ENCODE assay signal across 1 cellular context in the genomic region with DNA sequence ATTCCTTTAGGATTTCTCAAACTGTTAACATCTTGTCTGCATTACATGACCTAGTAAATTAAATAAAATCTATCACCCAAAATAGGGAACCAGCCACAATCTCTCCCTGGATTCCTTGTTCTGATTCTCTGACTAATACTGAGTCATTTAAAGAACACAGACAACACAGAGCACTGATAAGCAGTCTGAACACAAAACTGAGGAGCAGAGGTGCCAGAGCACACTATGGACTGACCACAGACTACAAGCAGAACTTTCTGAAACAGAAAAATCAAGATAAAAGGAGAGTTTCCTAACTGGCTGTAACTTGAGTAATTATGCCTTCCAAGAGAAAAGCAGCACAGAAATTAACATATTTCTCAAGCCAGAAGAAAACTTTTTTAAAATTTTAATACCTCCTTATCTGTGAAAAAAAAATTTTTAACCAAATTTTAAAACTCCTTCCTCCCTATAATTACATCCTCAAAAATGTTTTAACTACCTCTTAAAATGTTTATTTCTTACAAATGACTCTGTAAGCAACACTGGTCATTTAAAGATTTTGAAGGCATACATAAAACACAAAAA.
A peak's percentile ranks its signal among the peaks of the same experiment; 100 is the strongest.
TF ChIP-seq lines count a peak whose summit lies in the region.

No MANE protein-coding gene starts in this region.

TF ChIP-seq in K562, 482 proteins besides CTCF, POLR2A, EP300 and RAD21 (continued from another document and continues in another):
- TF ChIP-seq, protein P1, sequence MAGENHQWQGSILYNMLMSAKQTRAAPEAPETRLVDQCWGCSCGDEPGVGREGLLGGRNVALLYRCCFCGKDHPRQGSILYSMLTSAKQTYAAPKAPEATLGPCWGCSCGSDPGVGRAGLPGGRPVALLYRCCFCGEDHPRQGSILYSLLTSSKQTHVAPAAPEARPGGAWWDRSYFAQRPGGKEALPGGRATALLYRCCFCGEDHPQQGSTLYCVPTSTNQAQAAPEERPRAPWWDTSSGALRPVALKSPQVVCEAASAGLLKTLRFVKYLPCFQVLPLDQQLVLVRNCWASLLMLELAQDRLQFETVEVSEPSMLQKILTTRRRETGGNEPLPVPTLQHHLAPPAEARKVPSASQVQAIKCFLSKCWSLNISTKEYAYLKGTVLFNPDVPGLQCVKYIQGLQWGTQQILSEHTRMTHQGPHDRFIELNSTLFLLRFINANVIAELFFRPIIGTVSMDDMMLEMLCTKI (IDR thresholded peaks at IDR 0.05; ENCODE audit: partially characterized antibody) = no peak
- TF ChIP-seq HSF4 (CRISPR knock-in tag; IDR thresholded peaks at IDR 0.05; ENCODE audit: borderline replicate concordance) (no peak), LEF1 (IDR thresholded peaks at IDR 0.05) (no peak), RCOR1 (IDR thresholded peaks at IDR 0.05; ENCODE audit: borderline replicate concordance in 1 of 2, low read depth in 2 of 2, low read length in 2 of 2) (peak; percentile 90 to 99), PHB (CRISPR knock-in tag; IDR thresholded peaks at IDR 0.05) (no peak), HNRNPH1 (optimal IDR thresholded peaks at IDR 0.05; ENCODE audit: low read depth, low read length) (no peak), SMAD4 (CRISPR knock-in tag; conservative IDR thresholded peaks at IDR 0.05) (peak; percentile 94), SNIP1 (IDR thresholded peaks at IDR 0.05; ENCODE audit: low read depth) (no peak), MED1 (CRISPR knock-in tag; IDR thresholded peaks at IDR 0.05; ENCODE audit: borderline replicate concordance) (no peak), CCAR2 (IDR thresholded peaks at IDR 0.05; ENCODE audit: low read depth, low read length) (no peak), SIN3A (IDR thresholded peaks at IDR 0.05; ENCODE audit: borderline replicate concordance in 2 of 2, control insufficient read depth in 1 of 2, low read depth in 2 of 2, low read length in 2 of 2) (no peak), PML (IDR thresholded peaks at IDR 0.05; ENCODE audit: low read length) (peak; percentile 64), ZNF134 (CRISPR knock-in tag; conservative IDR thresholded peaks at IDR 0.05) (no peak), WHSC1 (IDR thresholded peaks at IDR 0.05; ENCODE audit: low read length) (no peak), CBFA2T2 (conservative IDR thresholded peaks at IDR 0.05) (peak; percentile 78), TAF9B (IDR thresholded peaks at IDR 0.05; ENCODE audit: partially characterized antibody) (no peak), ZNF384 (IDR thresholded peaks at IDR 0.05; ENCODE audit: low read depth, low read length) (no peak), DACH1 (IDR thresholded peaks at IDR 0.05; ENCODE audit: partially characterized antibody) (peak; percentile 24), YY1 (IDR thresholded peaks at IDR 0.05; ENCODE audit: borderline replicate concordance in 1 of 3, control insufficient read depth in 1 of 3, extremely low read depth in 1 of 3, insufficient read depth in 3 of 3, insufficient read length in 1 of 3, insufficient replicate concordance in 2 of 3, low read depth in 1 of 3, low read length in 2 of 3) (no peak), MTA1 (IDR thresholded peaks at IDR 0.05; ENCODE audit: borderline replicate concordance) (no peak), TOE1 (IDR thresholded peaks at IDR 0.05; ENCODE audit: borderline replicate concordance) (no peak), TOE1 (CRISPR knock-in tag; IDR thresholded peaks at IDR 0.05; ENCODE audit: borderline replicate concordance, low read depth) (no peak), ZNF311 (CRISPR knock-in tag; IDR thresholded peaks at IDR 0.05) (no peak), ZNF408 (CRISPR knock-in tag; IDR thresholded peaks at IDR 0.05; ENCODE audit: low read depth) (no peak), CCNT2 (IDR thresholded peaks at IDR 0.05; ENCODE audit: borderline replicate concordance, extremely low read depth, insufficient read length, low read depth, low read length) (peak; percentile 38), ZFP36 (IDR thresholded peaks at IDR 0.05; ENCODE audit: low read depth, low read length, partially characterized antibody) (no peak), ZNF165 (CRISPR knock-in tag; IDR thresholded peaks at IDR 0.05; ENCODE audit: borderline replicate concordance) (no peak), NCOA4 (IDR thresholded peaks at IDR 0.05; ENCODE audit: partially characterized antibody) (no peak)
- TF ChIP-seq, protein P2, sequence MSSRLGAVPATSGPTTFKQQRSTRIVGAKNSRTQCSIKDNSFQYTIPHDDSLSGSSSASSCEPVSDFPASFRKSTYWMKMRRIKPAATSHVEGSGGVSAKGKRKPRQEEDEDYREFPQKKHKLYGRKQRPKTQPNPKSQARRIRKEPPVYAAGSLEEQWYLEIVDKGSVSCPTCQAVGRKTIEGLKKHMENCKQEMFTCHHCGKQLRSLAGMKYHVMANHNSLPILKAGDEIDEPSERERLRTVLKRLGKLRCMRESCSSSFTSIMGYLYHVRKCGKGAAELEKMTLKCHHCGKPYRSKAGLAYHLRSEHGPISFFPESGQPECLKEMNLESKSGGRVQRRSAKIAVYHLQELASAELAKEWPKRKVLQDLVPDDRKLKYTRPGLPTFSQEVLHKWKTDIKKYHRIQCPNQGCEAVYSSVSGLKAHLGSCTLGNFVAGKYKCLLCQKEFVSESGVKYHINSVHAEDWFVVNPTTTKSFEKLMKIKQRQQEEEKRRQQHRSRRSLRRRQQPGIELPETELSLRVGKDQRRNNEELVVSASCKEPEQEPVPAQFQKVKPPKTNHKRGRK (tag; IDR thresholded peaks at IDR 0.05) = no peak
- TF ChIP-seq, protein P3, sequence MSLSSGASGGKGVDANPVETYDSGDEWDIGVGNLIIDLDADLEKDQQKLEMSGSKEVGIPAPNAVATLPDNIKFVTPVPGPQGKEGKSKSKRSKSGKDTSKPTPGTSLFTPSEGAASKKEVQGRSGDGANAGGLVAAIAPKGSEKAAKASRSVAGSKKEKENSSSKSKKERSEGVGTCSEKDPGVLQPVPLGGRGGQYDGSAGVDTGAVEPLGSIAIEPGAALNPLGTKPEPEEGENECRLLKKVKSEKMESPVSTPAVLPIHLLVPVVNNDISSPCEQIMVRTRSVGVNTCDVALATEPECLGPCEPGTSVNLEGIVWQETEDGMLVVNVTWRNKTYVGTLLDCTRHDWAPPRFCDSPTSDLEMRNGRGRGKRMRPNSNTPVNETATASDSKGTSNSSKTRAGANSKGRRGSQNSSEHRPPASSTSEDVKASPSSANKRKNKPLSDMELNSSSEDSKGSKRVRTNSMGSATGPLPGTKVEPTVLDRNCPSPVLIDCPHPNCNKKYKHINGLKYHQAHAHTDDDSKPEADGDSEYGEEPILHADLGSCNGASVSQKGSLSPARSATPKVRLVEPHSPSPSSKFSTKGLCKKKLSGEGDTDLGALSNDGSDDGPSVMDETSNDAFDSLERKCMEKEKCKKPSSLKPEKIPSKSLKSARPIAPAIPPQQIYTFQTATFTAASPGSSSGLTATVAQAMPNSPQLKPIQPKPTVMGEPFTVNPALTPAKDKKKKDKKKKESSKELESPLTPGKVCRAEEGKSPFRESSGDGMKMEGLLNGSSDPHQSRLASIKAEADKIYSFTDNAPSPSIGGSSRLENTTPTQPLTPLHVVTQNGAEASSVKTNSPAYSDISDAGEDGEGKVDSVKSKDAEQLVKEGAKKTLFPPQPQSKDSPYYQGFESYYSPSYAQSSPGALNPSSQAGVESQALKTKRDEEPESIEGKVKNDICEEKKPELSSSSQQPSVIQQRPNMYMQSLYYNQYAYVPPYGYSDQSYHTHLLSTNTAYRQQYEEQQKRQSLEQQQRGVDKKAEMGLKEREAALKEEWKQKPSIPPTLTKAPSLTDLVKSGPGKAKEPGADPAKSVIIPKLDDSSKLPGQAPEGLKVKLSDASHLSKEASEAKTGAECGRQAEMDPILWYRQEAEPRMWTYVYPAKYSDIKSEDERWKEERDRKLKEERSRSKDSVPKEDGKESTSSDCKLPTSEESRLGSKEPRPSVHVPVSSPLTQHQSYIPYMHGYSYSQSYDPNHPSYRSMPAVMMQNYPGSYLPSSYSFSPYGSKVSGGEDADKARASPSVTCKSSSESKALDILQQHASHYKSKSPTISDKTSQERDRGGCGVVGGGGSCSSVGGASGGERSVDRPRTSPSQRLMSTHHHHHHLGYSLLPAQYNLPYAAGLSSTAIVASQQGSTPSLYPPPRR (CRISPR knock-in tag; IDR thresholded peaks at IDR 0.05; ENCODE audit: borderline replicate concordance) = no peak
- TF ChIP-seq, protein P4, sequence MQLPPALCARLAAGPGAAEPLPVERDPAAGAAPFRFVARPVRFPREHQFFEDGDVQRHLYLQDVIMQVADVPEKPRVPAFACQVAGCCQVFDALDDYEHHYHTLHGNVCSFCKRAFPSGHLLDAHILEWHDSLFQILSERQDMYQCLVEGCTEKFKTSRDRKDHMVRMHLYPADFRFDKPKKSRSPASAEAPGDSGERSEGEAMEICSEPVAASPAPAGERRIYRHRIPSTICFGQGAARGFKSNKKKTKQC (CRISPR knock-in tag; IDR thresholded peaks at IDR 0.05) = no peak
- TF ChIP-seq, protein P5, sequence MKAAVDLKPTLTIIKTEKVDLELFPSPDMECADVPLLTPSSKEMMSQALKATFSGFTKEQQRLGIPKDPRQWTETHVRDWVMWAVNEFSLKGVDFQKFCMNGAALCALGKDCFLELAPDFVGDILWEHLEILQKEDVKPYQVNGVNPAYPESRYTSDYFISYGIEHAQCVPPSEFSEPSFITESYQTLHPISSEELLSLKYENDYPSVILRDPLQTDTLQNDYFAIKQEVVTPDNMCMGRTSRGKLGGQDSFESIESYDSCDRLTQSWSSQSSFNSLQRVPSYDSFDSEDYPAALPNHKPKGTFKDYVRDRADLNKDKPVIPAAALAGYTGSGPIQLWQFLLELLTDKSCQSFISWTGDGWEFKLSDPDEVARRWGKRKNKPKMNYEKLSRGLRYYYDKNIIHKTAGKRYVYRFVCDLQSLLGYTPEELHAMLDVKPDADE (conservative IDR thresholded peaks at IDR 0.05; ENCODE audit: control insufficient read depth, low read depth, low read length) = no peak
- TF ChIP-seq, protein P6, sequence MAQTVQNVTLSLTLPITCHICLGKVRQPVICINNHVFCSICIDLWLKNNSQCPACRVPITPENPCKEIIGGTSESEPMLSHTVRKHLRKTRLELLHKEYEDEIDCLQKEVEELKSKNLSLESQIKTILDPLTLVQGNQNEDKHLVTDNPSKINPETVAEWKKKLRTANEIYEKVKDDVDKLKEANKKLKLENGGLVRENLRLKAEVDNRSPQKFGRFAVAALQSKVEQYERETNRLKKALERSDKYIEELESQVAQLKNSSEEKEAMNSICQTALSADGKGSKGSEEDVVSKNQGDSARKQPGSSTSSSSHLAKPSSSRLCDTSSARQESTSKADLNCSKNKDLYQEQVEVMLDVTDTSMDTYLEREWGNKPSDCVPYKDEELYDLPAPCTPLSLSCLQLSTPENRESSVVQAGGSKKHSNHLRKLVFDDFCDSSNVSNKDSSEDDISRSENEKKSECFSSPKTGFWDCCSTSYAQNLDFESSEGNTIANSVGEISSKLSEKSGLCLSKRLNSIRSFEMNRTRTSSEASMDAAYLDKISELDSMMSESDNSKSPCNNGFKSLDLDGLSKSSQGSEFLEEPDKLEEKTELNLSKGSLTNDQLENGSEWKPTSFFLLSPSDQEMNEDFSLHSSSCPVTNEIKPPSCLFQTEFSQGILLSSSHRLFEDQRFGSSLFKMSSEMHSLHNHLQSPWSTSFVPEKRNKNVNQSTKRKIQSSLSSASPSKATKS (CRISPR knock-in tag; IDR thresholded peaks at IDR 0.05) = no peak
- TF ChIP-seq, protein P7, sequence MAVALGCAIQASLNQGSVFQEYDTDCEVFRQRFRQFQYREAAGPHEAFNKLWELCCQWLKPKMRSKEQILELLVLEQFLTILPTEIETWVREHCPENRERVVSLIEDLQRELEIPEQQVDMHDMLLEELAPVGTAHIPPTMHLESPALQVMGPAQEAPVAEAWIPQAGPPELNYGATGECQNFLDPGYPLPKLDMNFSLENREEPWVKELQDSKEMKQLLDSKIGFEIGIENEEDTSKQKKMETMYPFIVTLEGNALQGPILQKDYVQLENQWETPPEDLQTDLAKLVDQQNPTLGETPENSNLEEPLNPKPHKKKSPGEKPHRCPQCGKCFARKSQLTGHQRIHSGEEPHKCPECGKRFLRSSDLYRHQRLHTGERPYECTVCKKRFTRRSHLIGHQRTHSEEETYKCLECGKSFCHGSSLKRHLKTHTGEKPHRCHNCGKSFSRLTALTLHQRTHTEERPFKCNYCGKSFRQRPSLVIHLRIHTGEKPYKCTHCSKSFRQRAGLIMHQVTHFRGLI (CRISPR knock-in tag; IDR thresholded peaks at IDR 0.05) = no peak
- TF ChIP-seq, protein P8, sequence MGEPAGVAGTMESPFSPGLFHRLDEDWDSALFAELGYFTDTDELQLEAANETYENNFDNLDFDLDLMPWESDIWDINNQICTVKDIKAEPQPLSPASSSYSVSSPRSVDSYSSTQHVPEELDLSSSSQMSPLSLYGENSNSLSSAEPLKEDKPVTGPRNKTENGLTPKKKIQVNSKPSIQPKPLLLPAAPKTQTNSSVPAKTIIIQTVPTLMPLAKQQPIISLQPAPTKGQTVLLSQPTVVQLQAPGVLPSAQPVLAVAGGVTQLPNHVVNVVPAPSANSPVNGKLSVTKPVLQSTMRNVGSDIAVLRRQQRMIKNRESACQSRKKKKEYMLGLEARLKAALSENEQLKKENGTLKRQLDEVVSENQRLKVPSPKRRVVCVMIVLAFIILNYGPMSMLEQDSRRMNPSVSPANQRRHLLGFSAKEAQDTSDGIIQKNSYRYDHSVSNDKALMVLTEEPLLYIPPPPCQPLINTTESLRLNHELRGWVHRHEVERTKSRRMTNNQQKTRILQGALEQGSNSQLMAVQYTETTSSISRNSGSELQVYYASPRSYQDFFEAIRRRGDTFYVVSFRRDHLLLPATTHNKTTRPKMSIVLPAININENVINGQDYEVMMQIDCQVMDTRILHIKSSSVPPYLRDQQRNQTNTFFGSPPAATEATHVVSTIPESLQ (CRISPR knock-in tag; IDR thresholded peaks at IDR 0.05) = no peak
